28 cellular contexts compared by ENCODE assay signal in genomic region chr1:187790724-187791123, GRCh38.
"Had no signal": no experiment of that assay in that cellular context is flagged by ENCODE, and none has a peak within 500 bp of the region (broad histone marks: within the 10 kb centered on the region; RNA-seq: fewer than 3 reads in every experiment).

No MANE protein-coding gene starts in this region.

- H3K27ac ChIP-seq: colonic mucosa, coronary artery, dorsolateral prefrontal cortex, epithelial cell of prostate, esophagus muscularis mucosa, esophagus squamous epithelium, foreskin keratinocyte, gastrocnemius medialis, gastroesophageal sphincter, heart left ventricle, heart right ventricle had no signal

- H3K36me3 ChIP-seq: colonic mucosa, esophagus muscularis mucosa, esophagus squamous epithelium, gastrocnemius medialis, gastroesophageal sphincter, heart left ventricle, heart right ventricle had no signal

- H3K27me3 ChIP-seq: colonic mucosa, dorsolateral prefrontal cortex, esophagus muscularis mucosa, esophagus squamous epithelium, foreskin keratinocyte, gastrocnemius medialis, gastroesophageal sphincter, heart left ventricle, heart right ventricle had no signal

- ATAC-seq: effector memory CD8-positive, alpha-beta T cell; esophagus mucosa; foreskin keratinocyte; gastrocnemius medialis; gastroesophageal sphincter; heart left ventricle; heart right ventricle had no signal

- DNase-seq: colonic mucosa; cortex of kidney; dermis blood vessel endothelial cell; dorsolateral prefrontal cortex; effector CD4-positive, alpha-beta T cell; effector CD8-positive, alpha-beta T cell; effector memory CD4-positive, alpha-beta T cell; effector memory CD8-positive, alpha-beta T cell; endodermal cell; erythroblast; esophagus squamous epithelium; foreskin fibroblast; foreskin keratinocyte; foreskin melanocyte; gastrocnemius medialis; glutamatergic neuron; head of caudate nucleus; heart left ventricle; heart right ventricle had no signal

- H3K4me1 ChIP-seq: colonic mucosa, esophagus muscularis mucosa, esophagus squamous epithelium, foreskin keratinocyte, gastrocnemius medialis, gastroesophageal sphincter, heart left ventricle, heart right ventricle had no signal

- H3K4me3 ChIP-seq: colonic mucosa, coronary artery, dorsolateral prefrontal cortex, esophagus muscularis mucosa, esophagus squamous epithelium, gastrocnemius medialis, gastroesophageal sphincter, heart left ventricle, heart right ventricle had no signal

- FAIRE-seq: colon, endometrium, endothelial cell of umbilical vein, frontal cortex had no signal

- H3K9me3 ChIP-seq: colonic mucosa, esophagus muscularis mucosa, esophagus squamous epithelium, gastrocnemius medialis, gastroesophageal sphincter had no signal
